ENCODE assay signal across 9 cellular contexts in genomic region chr12:2845280-2845679, GRCh38. TPM values are rescaled to one million over a fixed set of nuclear protein-coding genes. Genes with fewer than 3 reads are reported as not detected.
A peak's percentile ranks its signal among the peaks of the same experiment; 100 is the strongest.
DNase-seq lines count a peak whose midpoint lies in the region; ATAC-seq and TF ChIP-seq lines count a peak whose summit lies in the region.
"Had no signal": no experiment of that assay in that cellular context is flagged by ENCODE, and none has a peak within 500 bp of the region (broad histone marks: within the 10 kb centered on the region; RNA-seq: fewer than 3 reads in every experiment).

No MANE protein-coding gene starts in this region.

- peaks cover 14% of the 10 kb centered on the region for H3K9me1 ChIP-seq in IMR-90 (ENCODE audit: insufficient read depth, low read length)

- H3K23ac ChIP-seq in IMR-90 (ENCODE audit: low read depth, low read length): peak overlapping the region; percentile 75; the same call in 1 of the 2 replicates

- H3K4me3 ChIP-seq in IMR-90 (ENCODE audit: insufficient read depth, low read depth, low read length) (no peak overlapping the region), fibroblast of the aortic adventitia (ENCODE audit: low read depth, low read length) (no peak overlapping the region), retinal pigment epithelial cell (ENCODE audit: low read length) (no peak overlapping the region)
- H3K4me3 ChIP-seq in CD4-positive, alpha-beta memory T cell (ENCODE audit: low read length in 2 of 2): no peak overlapping the region
- H3K4me3 ChIP-seq: prostate gland had no signal

- peak overlapping the region; percentile 91 for H2AFZ ChIP-seq in IMR-90 (replicated peaks; ENCODE audit: low read length, poor library complexity)

- no peak for TF ChIP-seq CTCF in IMR-90 (conservative IDR thresholded peaks at IDR 0.05; ENCODE audit: low read depth, low read length)
- TF ChIP-seq CTCF in fibroblast of the aortic adventitia (IDR thresholded peaks at IDR 0.05; ENCODE audit: insufficient read depth, low read length): no peak
- no peak for TF ChIP-seq CTCF in retinal pigment epithelial cell (conservative IDR thresholded peaks at IDR 0.05; ENCODE audit: low read depth, low read length)

- H3K79me1 ChIP-seq in IMR-90 (ENCODE audit: low read depth in 1 of 2, low read length in 2 of 2): no peaks in the 10 kb centered on the region

- TF ChIP-seq POLR2A in IMR-90 (IDR thresholded peaks at IDR 0.05; ENCODE audit: low read depth, low read length): no peak

- POLR2A ChIA-PET in IMR-90 (lab: Charles Lee; ENCODE audit: unreplicated experiment): no interaction called here
- POLR2A ChIA-PET in CD4-positive, alpha-beta memory T cell (lab: Charles Lee; ENCODE audit: partially characterized antibody): no interaction called here

- ATAC-seq in IMR-90 (ENCODE audit: low read depth): peak; percentile 48
- ATAC-seq in HG03439 (IDR thresholded peaks at IDR 0.05; ENCODE audit: unreplicated experiment): no peak

- in situ Hi-C loops in IMR-90 (cut with MboI; ENCODE audit: low sequenced_read_pairs): no loop called here

- peak overlapping the region; percentile 23 for H2AK9ac ChIP-seq in IMR-90 (replicated peaks; ENCODE audit: low read depth, low read length, poor library complexity)

- no peaks in the 10 kb centered on the region for H3K27me3 Mint-ChIP-seq in CD4-positive, alpha-beta memory T cell
- H3K27me3 Mint-ChIP-seq: central memory CD8-positive, alpha-beta T cell had no signal

- H3K27me3 ChIP-seq in IMR-90 (ENCODE audit: control insufficient read depth, insufficient read depth, low read length): no peaks in the 10 kb centered on the region
- no peaks in the 10 kb centered on the region for H3K27me3 ChIP-seq in CD4-positive, alpha-beta memory T cell (ENCODE audit: insufficient read depth, low read length)

- peak overlapping the region; percentile 75 for H2BK120ac ChIP-seq in IMR-90 (ENCODE audit: low read depth, low read length)

- no peak overlapping the region for H3K4me3 Mint-ChIP-seq in CD4-positive, alpha-beta memory T cell
- H3K4me3 Mint-ChIP-seq: central memory CD8-positive, alpha-beta T cell; T-helper 1 cell treated with Interleukin-12 subunit alpha and Interleukin-12 subunit beta and Interleukin-4 antibody, amounts not matched to agents 30 μg/mL and 1 μg/mL, for 36 hours had no signal

- H3K27ac Mint-ChIP-seq in CD4-positive, alpha-beta memory T cell: no peak overlapping the region
- H3K27ac Mint-ChIP-seq: T-helper 1 cell treated with Interleukin-12 subunit alpha and Interleukin-12 subunit beta and Interleukin-4 antibody, amounts not matched to agents 30 μg/mL and 1 μg/mL, for 36 hours had no signal

- dilution Hi-C loops in IMR-90 (cut with HindIII; ENCODE audit: low sequenced_read_pairs, unreplicated experiment): no loop called here

- WGBS in IMR-90 (ENCODE audit: extremely low coverage in 2 of 2, insufficient read length in 1 of 2), 2 experiments: 0% methylated on average over 1 of the region's 6 CpGs; no CpG with 5 or more reads in 1 of the 2 experiments

- no peak overlapping the region for H3K27ac ChIP-seq in IMR-90 (ENCODE audit: insufficient read depth, low read length)
- no peak overlapping the region for H3K27ac ChIP-seq in CD4-positive, alpha-beta memory T cell (ENCODE audit: low read depth, low read length)
- H3K27ac ChIP-seq: prostate gland had no signal

- peak overlapping the region; percentile 20; the same call in 1 of the 2 replicates for H2AK5ac ChIP-seq in IMR-90 (ENCODE audit: low read depth, low read length)

- H2BK20ac ChIP-seq in IMR-90 (ENCODE audit: low read depth, low read length): peak overlapping the region; percentile 70

- peaks cover 0 to 3% (median under 1%) of the 10 kb centered on the region in 4 donors for H3K4me1 Mint-ChIP-seq in CD4-positive, alpha-beta memory T cell

- no peak overlapping the region; the same call in 1 of the 2 replicates for H3K56ac ChIP-seq in IMR-90 (ENCODE audit: extremely low read depth, insufficient read depth, low read length)

- H4K8ac ChIP-seq in IMR-90 (ENCODE audit: low read depth in 2 of 2, low read length in 2 of 2): peak overlapping the region; percentile 98 to 99

- CTCF ChIA-PET in IMR-90 (lab: Yijun Ruan, JAX): interaction anchor here (0.5 to 1.1 kb wide), 3 partner anchors 9 to 33 kb away, joined by 3 to 4 read pairs (median 3); no protein-coding TSS in a partner anchor
- CTCF ChIA-PET in CD4-positive, alpha-beta memory T cell (lab: Charles Lee; ENCODE audit: partially characterized antibody): interaction anchor here (1.1 to 1.5 kb wide), 4 partner anchors 9 to 196 kb away, joined by 3 to 6 read pairs (median 4); no protein-coding TSS in a partner anchor

- H3K36me3 Mint-ChIP-seq in CD4-positive, alpha-beta memory T cell: peaks cover 35 to 52% of the 10 kb centered on the region in 2 donors

- H3K9ac ChIP-seq in IMR-90 (ENCODE audit: low read depth, low read length): 0 out of 2 replicates have a peak overlapping the region, but pooled peaks have one; percentile 20

- TF ChIP-seq RAD21 in IMR-90 (IDR thresholded peaks at IDR 0.05; ENCODE audit: low read length): no peak

- peak overlapping the region; percentile 76 for H4K5ac ChIP-seq in IMR-90 (ENCODE audit: low read depth, low read length)

- peak overlapping the region; percentile 74 for H4K91ac ChIP-seq in IMR-90 (ENCODE audit: insufficient read depth, low read depth, low read length)

- H3K36me3 ChIP-seq in IMR-90 (ENCODE audit: control insufficient read depth, insufficient read depth, low read length): no peaks in the 10 kb centered on the region
- peaks cover 14% of the 10 kb centered on the region for H3K36me3 ChIP-seq in CD4-positive, alpha-beta memory T cell (ENCODE audit: insufficient read depth, low read length)
- H3K36me3 ChIP-seq: prostate gland had no signal

- H4K20me1 ChIP-seq in IMR-90 (ENCODE audit: insufficient read depth, low read length): 0 out of 2 replicates have a peak, but pooled peaks cover 2% of the 10 kb centered on the region

- peak overlapping the region; percentile 25 for H2BK5ac ChIP-seq in IMR-90 (ENCODE audit: low read depth, low read length, poor library complexity, severe bottlenecking)

- H3K9me3 Mint-ChIP-seq in CD4-positive, alpha-beta memory T cell: no peaks in the 10 kb centered on the region
- H3K9me3 Mint-ChIP-seq: central memory CD8-positive, alpha-beta T cell; T-helper 1 cell treated with Interleukin-12 subunit alpha and Interleukin-12 subunit beta and Interleukin-4 antibody, amounts not matched to agents 30 μg/mL and 1 μg/mL, for 36 hours had no signal

- no peak overlapping the region for H3K4me2 ChIP-seq in IMR-90 (ENCODE audit: low read depth, low read length)

- DNase-seq in IMR-90 (peak; percentile 85), fibroblast of the aortic adventitia (ENCODE audit: low read depth) (peak; percentile 38), retinal pigment epithelial cell (ENCODE audit: low read depth) (peak; percentile 39), NCI-H748 treated with DMSO at 0.1 percent for 48 hours (lab: John Stamatoyannopoulos, UW) (no peak)
- no peak for DNase-seq in CD4-positive, alpha-beta memory T cell

- no peaks in the 10 kb centered on the region for H3K9me3 ChIP-seq in IMR-90 (ENCODE audit: control insufficient read depth, insufficient read depth, low read length)
- no peaks in the 10 kb centered on the region for H3K9me3 ChIP-seq in CD4-positive, alpha-beta memory T cell (ENCODE audit: control insufficient read depth in 1 of 2, low read length in 2 of 2)
- H3K9me3 ChIP-seq: prostate gland had no signal

- peak overlapping the region; percentile 39 for H3K18ac ChIP-seq in IMR-90 (ENCODE audit: low read depth, low read length)

- BruUV-seq in IMR-90 (replicated peaks; lab: Mats Ljungman, UMichigan): no TSS peak

- peak overlapping the region; percentile 60; the same call in 1 of the 3 replicates for H2BK15ac ChIP-seq in IMR-90 (ENCODE audit: low read depth, low read length)

- intact Hi-C loops in IMR-90 (cut with micrococcal nuclease): no loop called here
- intact Hi-C loops in CD4-positive, alpha-beta memory T cell (cut with micrococcal nuclease): loop anchor here (10.0 kb wide), 1 partner anchor 200 kb away; no protein-coding TSS in a partner anchor

- peak overlapping the region; percentile 85 for H3K14ac ChIP-seq in IMR-90 (replicated peaks; ENCODE audit: low read depth, low read length)

- H3K4ac ChIP-seq in IMR-90 (ENCODE audit: low read depth, low read length): peak overlapping the region; percentile 92

- H3K4me1 ChIP-seq in IMR-90 (ENCODE audit: control insufficient read depth, insufficient read depth, low read length): peaks cover 14% of the 10 kb centered on the region
- H3K4me1 ChIP-seq in CD4-positive, alpha-beta memory T cell (ENCODE audit: insufficient read depth, low read length): no peaks in the 10 kb centered on the region
- H3K4me1 ChIP-seq: prostate gland had no signal

RNA-seq across cellular contexts. Expression of gene NRIP2, which starts 10.4 kb away (rescaled TPM):
- total RNA-seq in IMR-90 (2012; rRNA removed) (0.18 and 0.28 TPM in 2 replicates), fibroblast of the aortic adventitia (ENCODE audit: low replicate concordance) (not detected in 2 replicates)
- 0.19 and 0.27 TPM in 2 replicates for polyA plus RNA-seq in IMR-90 (2012; rRNA removed)
- polyA plus RNA-seq in IMR-90 (2012; cell fraction: cytosol; rRNA removed): 0.01 and 0.27 TPM in 2 replicates
- 0.14 and 0.28 TPM in 2 replicates for polyA plus RNA-seq in IMR-90 (2012; cell fraction: nucleus; rRNA removed; ENCODE audit: low replicate concordance)
- not detected for total RNA-seq in CD4-positive, alpha-beta memory T cell
- polyA plus RNA-seq in CD4-positive, alpha-beta memory T cell: 1 to 10 TPM in 1 of 2 donors, under 1 TPM in 1; 0.29 to 2.0 TPM

RNA-seq across cellular contexts. Expression of gene TEX52, which starts 11.6 kb away (rescaled TPM):
- total RNA-seq in IMR-90 (2012; rRNA removed): not detected in 2 replicates
- polyA plus RNA-seq in IMR-90 (2012; rRNA removed): not detected in 2 replicates
- polyA plus RNA-seq in IMR-90 (2012; cell fraction: cytosol; rRNA removed): not detected in 2 replicates
- not detected in 2 replicates for polyA plus RNA-seq in IMR-90 (2012; cell fraction: nucleus; rRNA removed; ENCODE audit: low replicate concordance)
- total RNA-seq in fibroblast of the aortic adventitia (ENCODE audit: low replicate concordance): not detected in 2 replicates
- not detected for total RNA-seq in CD4-positive, alpha-beta memory T cell
- not detected for polyA plus RNA-seq in CD4-positive, alpha-beta memory T cell

RNA-seq across cellular contexts. Expression of gene FOXM1, which starts 31.7 kb away (rescaled TPM):
- total RNA-seq in IMR-90 (2012; rRNA removed): 14.9 and 16.9 TPM in 2 replicates
- polyA plus RNA-seq in IMR-90 (2012; rRNA removed): 27.8 and 29.3 TPM in 2 replicates
- polyA plus RNA-seq in IMR-90 (2012; cell fraction: cytosol; rRNA removed): 19.8 and 30.9 TPM in 2 replicates
- polyA plus RNA-seq in IMR-90 (2012; cell fraction: nucleus; rRNA removed; ENCODE audit: low replicate concordance): 21.4 and 28.0 TPM in 2 replicates
- 1.4 and 19.3 TPM in 2 replicates for total RNA-seq in fibroblast of the aortic adventitia (ENCODE audit: low replicate concordance)
- under 1 TPM; 0.30 to 0.44 TPM for total RNA-seq in CD4-positive, alpha-beta memory T cell
- polyA plus RNA-seq in CD4-positive, alpha-beta memory T cell: under 1 TPM in 1 of 2 donors, not detected in 1; 0.30 TPM

RNA-seq across cellular contexts. Expression of gene RHNO1, which starts 31.7 kb away (rescaled TPM):
- 30.6 and 36.4 TPM in 2 replicates for total RNA-seq in IMR-90 (2012; rRNA removed)
- polyA plus RNA-seq in IMR-90 (2012; rRNA removed): 26.1 and 28.6 TPM in 2 replicates
- polyA plus RNA-seq in IMR-90 (2012; cell fraction: cytosol; rRNA removed): 14.7 and 20.0 TPM in 2 replicates
- 3.0 and 8.1 TPM in 2 replicates for polyA plus RNA-seq in IMR-90 (2012; cell fraction: nucleus; rRNA removed; ENCODE audit: low replicate concordance)
- 6.4 and 41.4 TPM in 2 replicates for total RNA-seq in fibroblast of the aortic adventitia (ENCODE audit: low replicate concordance)
- 10 to 100 TPM; 31.2 to 35.7 TPM for total RNA-seq in CD4-positive, alpha-beta memory T cell
- 100 to 1,000 TPM in 1 of 2 donors, 10 to 100 TPM in 1; 58.5 to 107 TPM for polyA plus RNA-seq in CD4-positive, alpha-beta memory T cell

RNA-seq across cellular contexts. Expression of gene ITFG2, which starts 32.8 kb away (rescaled TPM):
- total RNA-seq in IMR-90 (2012; rRNA removed) (20.0 and 20.3 TPM in 2 replicates), fibroblast of the aortic adventitia (ENCODE audit: low replicate concordance) (19.1 and 32.6 TPM in 2 replicates)
- 23.2 and 25.5 TPM in 2 replicates for polyA plus RNA-seq in IMR-90 (2012; rRNA removed)
- 12.3 and 33.6 TPM in 2 replicates for polyA plus RNA-seq in IMR-90 (2012; cell fraction: cytosol; rRNA removed)
- polyA plus RNA-seq in IMR-90 (2012; cell fraction: nucleus; rRNA removed; ENCODE audit: low replicate concordance): 88.1 and 99.1 TPM in 2 replicates
- 100 to 1,000 TPM; 116 to 133 TPM for total RNA-seq in CD4-positive, alpha-beta memory T cell
- 10 to 100 TPM; 45.8 to 47.1 TPM for polyA plus RNA-seq in CD4-positive, alpha-beta memory T cell

Comparison
In these comparisons a context has a peak if more than half of its experiments do, and no peak if none do; other contexts are left out.
1. DNase-seq: peak in IMR-90 (single experiment), fibroblast of the aortic adventitia (single experiment) and retinal pigment epithelial cell (single experiment); none in NCI-H748 treated with DMSO at 0.1 percent for 48 hours (single experiment) and CD4-positive, alpha-beta memory T cell (0 of 5).